1 cellular context compared by ENCODE assay signal in genomic region chr14:96938946-96939345, GRCh38.
TF ChIP-seq lines count a peak whose summit lies in the region.

No MANE protein-coding gene starts in this region.

TF ChIP-seq in H1, 55 proteins besides CTCF, POLR2A, EP300 and RAD21:
- no peak for TF ChIP-seq SP2 (IDR thresholded peaks at IDR 0.05; ENCODE audit: low read length)
